Comparison of ENCODE assay signal across 1 cellular context in genomic region chr15:74322558-74323180, GRCh38.
TF ChIP-seq lines count a peak whose summit lies in the region.

No MANE protein-coding gene starts in this region.

TF ChIP-seq in HEK293, 187 proteins besides CTCF, POLR2A, EP300 and RAD21 (continued from another document and continues in another):
- no peak for TF ChIP-seq ZNF18 (tag by site-specific recombination; IDR thresholded peaks at IDR 0.05)
- no peak for TF ChIP-seq TCF7L2 (IDR thresholded peaks at IDR 0.05; ENCODE audit: borderline replicate concordance, low read depth, low read length)
- no peak for TF ChIP-seq ZBTB20 (tag by site-specific recombination; IDR thresholded peaks at IDR 0.05)
- 0 out of 2 replicates have a peak, but pooled peaks have one; percentile 35 for TF ChIP-seq SP7 (tag by site-specific recombination; IDR thresholded peaks at IDR 0.05)
- TF ChIP-seq ZNF555 (tag by site-specific recombination; conservative IDR thresholded peaks at IDR 0.05): no peak
- 0 out of 2 replicates have a peak, but pooled peaks have one; percentile 45 for TF ChIP-seq KLF17 (tag by site-specific recombination; IDR thresholded peaks at IDR 0.05)
- peak; percentile 26; the same call in 1 of the 2 replicates for TF ChIP-seq ZNF2 (tag by site-specific recombination; IDR thresholded peaks at IDR 0.05)
- TF ChIP-seq ZNF426 (tag by site-specific recombination; IDR thresholded peaks at IDR 0.05): no peak
- TF ChIP-seq KLF16 (tag by site-specific recombination; IDR thresholded peaks at IDR 0.05): no peak
- no peak for TF ChIP-seq MYNN (tag by site-specific recombination; IDR thresholded peaks at IDR 0.05; ENCODE audit: borderline replicate concordance)
- no peak for TF ChIP-seq ZNF513 (tag by site-specific recombination; IDR thresholded peaks at IDR 0.05)
- no peak for TF ChIP-seq ZNF785 (tag by site-specific recombination; IDR thresholded peaks at IDR 0.05)
- TF ChIP-seq ZNF10 (tag by site-specific recombination; IDR thresholded peaks at IDR 0.05): no peak
- TF ChIP-seq ZBTB21 (tag by site-specific recombination; IDR thresholded peaks at IDR 0.05): no peak
- TF ChIP-seq ZSCAN18 (tag by site-specific recombination; IDR thresholded peaks at IDR 0.05): no peak
- no peak for TF ChIP-seq ZNF677 (tag by site-specific recombination; IDR thresholded peaks at IDR 0.05)
- no peak for TF ChIP-seq HIC1 (tag by site-specific recombination; IDR thresholded peaks at IDR 0.05)
- no peak for TF ChIP-seq ZNF248 (tag by site-specific recombination; IDR thresholded peaks at IDR 0.05)
- no peak for TF ChIP-seq ZNF223 (tag by site-specific recombination; IDR thresholded peaks at IDR 0.05)
- TF ChIP-seq TSHZ1 (tag by site-specific recombination; IDR thresholded peaks at IDR 0.05; ENCODE audit: borderline replicate concordance): no peak
- TF ChIP-seq ZNF626 (tag by site-specific recombination; IDR thresholded peaks at IDR 0.05): no peak
- 0 out of 2 replicates have a peak, but pooled peaks have one; percentile 27 for TF ChIP-seq GLIS2 (tag by site-specific recombination; IDR thresholded peaks at IDR 0.05)
- no peak for TF ChIP-seq ZFHX2 (tag by site-specific recombination; conservative IDR thresholded peaks at IDR 0.05)
- no peak for TF ChIP-seq ZNF274 (IDR thresholded peaks at IDR 0.05; ENCODE audit: low read length)
- TF ChIP-seq ZNF274 (tag by site-specific recombination; IDR thresholded peaks at IDR 0.05; ENCODE audit: borderline replicate concordance): no peak
- no peak for TF ChIP-seq SALL2 (tag by site-specific recombination; IDR thresholded peaks at IDR 0.05; ENCODE audit: borderline replicate concordance)
- no peak for TF ChIP-seq ZNF302 (tag by site-specific recombination; IDR thresholded peaks at IDR 0.05; ENCODE audit: low read depth)
- TF ChIP-seq ZNF48 (tag by site-specific recombination; IDR thresholded peaks at IDR 0.05): no peak
- TF ChIP-seq ZNF121 (tag by site-specific recombination; IDR thresholded peaks at IDR 0.05): peak; percentile 53; the same call in 1 of the 2 replicates
- no peak for TF ChIP-seq YY2 (tag by site-specific recombination; IDR thresholded peaks at IDR 0.05)
- no peak for TF ChIP-seq HOXA7 (CRISPR knock-in tag; IDR thresholded peaks at IDR 0.05; ENCODE audit: borderline replicate concordance)
- no peak for TF ChIP-seq KLF7 (tag by site-specific recombination; IDR thresholded peaks at IDR 0.05; ENCODE audit: borderline replicate concordance)
- TF ChIP-seq ZNF394 (tag by site-specific recombination; IDR thresholded peaks at IDR 0.05; ENCODE audit: borderline replicate concordance): no peak
- no peak for TF ChIP-seq ZBTB26 (tag by site-specific recombination; optimal IDR thresholded peaks at IDR 0.05)
- TF ChIP-seq KLF8 (tag by site-specific recombination; IDR thresholded peaks at IDR 0.05): no peak; the same call in 1 of the 2 replicates
- 0 out of 2 replicates have a peak, but pooled peaks have one; percentile 46 for TF ChIP-seq ZNF311 (tag by site-specific recombination; IDR thresholded peaks at IDR 0.05; ENCODE audit: borderline replicate concordance)
- peak; percentile 36; the same call in 1 of the 2 replicates for TF ChIP-seq ZNF24 (tag by site-specific recombination; IDR thresholded peaks at IDR 0.05)
- no peak for TF ChIP-seq GLI2 (tag by site-specific recombination; IDR thresholded peaks at IDR 0.05; ENCODE audit: borderline replicate concordance, low read depth)
- peak; percentile 52; the same call in 1 of the 2 replicates for TF ChIP-seq ZBTB48 (tag by site-specific recombination; IDR thresholded peaks at IDR 0.05)
- no peak for TF ChIP-seq ZNF530 (tag by site-specific recombination; IDR thresholded peaks at IDR 0.05; ENCODE audit: low read depth)
- TF ChIP-seq ZNF184 (tag by site-specific recombination; IDR thresholded peaks at IDR 0.05): no peak
- no peak for TF ChIP-seq ZNF488 (tag by site-specific recombination; IDR thresholded peaks at IDR 0.05)
- TF ChIP-seq ZNF138 (tag by site-specific recombination; IDR thresholded peaks at IDR 0.05; ENCODE audit: borderline replicate concordance): no peak
- TF ChIP-seq AEBP2 (tag by site-specific recombination; IDR thresholded peaks at IDR 0.05; ENCODE audit: borderline replicate concordance): no peak
- no peak for TF ChIP-seq ZNF645 (tag by site-specific recombination; IDR thresholded peaks at IDR 0.05)
- TF ChIP-seq ZNF175 (tag by site-specific recombination; IDR thresholded peaks at IDR 0.05): no peak
- no peak for TF ChIP-seq ZNF433 (tag by site-specific recombination; IDR thresholded peaks at IDR 0.05; ENCODE audit: low read depth)
- TF ChIP-seq ZNF560 (tag by site-specific recombination; IDR thresholded peaks at IDR 0.05; ENCODE audit: borderline replicate concordance): no peak
- no peak for TF ChIP-seq BCL6B (tag by site-specific recombination; IDR thresholded peaks at IDR 0.05)
